In genomic region chr3:177330771-177331170, GRCh38 we compare ENCODE assay signal across 19 cellular contexts.
A peak's percentile ranks its signal among the peaks of the same experiment; 100 is the strongest.
DNase-seq lines count a peak whose midpoint lies in the region; ATAC-seq and TF ChIP-seq lines count a peak whose summit lies in the region.
"Had no signal": no experiment of that assay in that cellular context is flagged by ENCODE, and none has a peak within 500 bp of the region (broad histone marks: within the 10 kb centered on the region; RNA-seq: fewer than 3 reads in every experiment).

No MANE protein-coding gene starts in this region.

- DNase-seq in NCI-H146 (lab: John Stamatoyannopoulos, UW) = peak; percentile 16
- no peak for DNase-seq in NCI-H146 treated with DMSO at 0.1 percent for 48 hours (lab: John Stamatoyannopoulos, UW; ENCODE audit: unreplicated experiment)
- peak; percentile 60 for DNase-seq in NCI-H748 treated with DMSO at 0.1 percent for 48 hours (lab: John Stamatoyannopoulos, UW)
- peak; percentile 73 for DNase-seq in fibroblast of gingiva (ENCODE audit: low read depth)
- no peak for DNase-seq in psoas muscle
- DNase-seq in Karpas-422 = no peak
- no peak for DNase-seq in hepatocyte (ENCODE audit: low spot score)
- DNase-seq in NOMO-1 treated with DMSO at 0.1 percent for 48 hours (lab: John Stamatoyannopoulos, UW; ENCODE audit: unreplicated experiment) = no peak
- DNase-seq: activated CD4-positive, alpha-beta T cell treated with anti-CD3 and anti-CD28 coated beads for 48 hours; effector CD8-positive, alpha-beta T cell; HCEC 1CT; kidney; MM.1S; NCI-H1694 treated with DMSO at 0.1 percent for 48 hours; NCI-H2227 treated with DMSO at 0.1 percent for 48 hours; Peyer's patch; retina had no signal

- WGBS in psoas muscle, 3 donors = 46 to 53% (median 48%) methylated on average over 6 of the region's 6 CpGs
- WGBS in hepatocyte (ENCODE audit: low lambda C conversion rate, missing lambda C conversion rate) = 86% methylated on average over 6 of the region's 6 CpGs

- H3K27me3 ChIP-seq in psoas muscle (ENCODE audit: insufficient read depth in 3 of 3, low read length in 2 of 3) = no peaks in the 10 kb centered on the region
- H3K27me3 ChIP-seq in Karpas-422 (ENCODE audit: low read length) = no peaks in the 10 kb centered on the region
- no peaks in the 10 kb centered on the region for H3K27me3 ChIP-seq in hepatocyte
- H3K27me3 ChIP-seq: BLaER1, Peyer's patch, SJSA1 had no signal

- ATAC-seq in psoas muscle = peak in 3 of 4 donors; percentile 19 to 56 (median 27)

- no peaks in the 10 kb centered on the region for H3K9me2 ChIP-seq in Karpas-422 (replicated peaks; ENCODE audit: insufficient read depth, low read length)
- H3K9me2 ChIP-seq in hepatocyte (replicated peaks; ENCODE audit: insufficient read depth) = no peaks in the 10 kb centered on the region

- H3K36me3 ChIP-seq in psoas muscle (ENCODE audit: insufficient read depth in 1 of 2, low read depth in 1 of 2) (no peaks in the 10 kb centered on the region), Karpas-422 (ENCODE audit: insufficient read depth, low read length) (no peaks in the 10 kb centered on the region), hepatocyte (replicated peaks; ENCODE audit: insufficient read depth, low read depth) (no peaks in the 10 kb centered on the region)
- H3K36me3 ChIP-seq: BLaER1, Peyer's patch, SJSA1 had no signal

- H3K4me3 ChIP-seq in psoas muscle (no peak overlapping the region), Karpas-422 (ENCODE audit: low read length) (no peak overlapping the region), hepatocyte (no peak overlapping the region)
- H3K4me3 ChIP-seq: BLaER1, Peyer's patch, SJSA1 had no signal

- H3K9ac ChIP-seq in Karpas-422 (ENCODE audit: low read length) = no peak overlapping the region
- H3K9ac ChIP-seq: BLaER1 had no signal

- H3K27ac ChIP-seq in psoas muscle (no peak overlapping the region), Karpas-422 (ENCODE audit: low read length) (no peak overlapping the region), hepatocyte (no peak overlapping the region)
- H3K27ac ChIP-seq: BLaER1, Peyer's patch, SJSA1 had no signal

- intact Hi-C loops in psoas muscle (cut with DNase I) = loop anchor here in 1 of 2 donors (10.0 kb wide), 1 partner anchor 394 kb away; no protein-coding TSS in a partner anchor

- H2AFZ ChIP-seq in Karpas-422 (ENCODE audit: low read length) = no peak overlapping the region
- H2AFZ ChIP-seq in hepatocyte = no peak overlapping the region

- no peaks in the 10 kb centered on the region for H4K20me1 ChIP-seq in Karpas-422 (ENCODE audit: insufficient read depth, low read depth, low read length)
- H4K20me1 ChIP-seq in hepatocyte (ENCODE audit: insufficient read depth, poor library complexity, severe bottlenecking) = no peaks in the 10 kb centered on the region
- H4K20me1 ChIP-seq: BLaER1 had no signal

- H3K4me2 ChIP-seq in Karpas-422 (ENCODE audit: low read depth, low read length, poor library complexity, severe bottlenecking) = no peak overlapping the region
- H3K4me2 ChIP-seq in hepatocyte = no peak overlapping the region
- H3K4me2 ChIP-seq: BLaER1 had no signal

- H3K4me1 ChIP-seq in psoas muscle (peaks cover 29% of the 10 kb centered on the region), Karpas-422 (ENCODE audit: low read length) (no peaks in the 10 kb centered on the region), hepatocyte (ENCODE audit: insufficient read depth) (peaks cover 5% of the 10 kb centered on the region)
- H3K4me1 ChIP-seq: Peyer's patch had no signal

- no peaks in the 10 kb centered on the region for H3K79me2 ChIP-seq in Karpas-422 (ENCODE audit: low read length)
- H3K79me2 ChIP-seq in hepatocyte = no peaks in the 10 kb centered on the region

- H3K9me3 ChIP-seq in psoas muscle = no peaks in the 10 kb centered on the region
- no peaks in the 10 kb centered on the region for H3K9me3 ChIP-seq in Karpas-422 (ENCODE audit: low read length)
- no peaks in the 10 kb centered on the region for H3K9me3 ChIP-seq in hepatocyte (ENCODE audit: low read depth)
- H3K9me3 ChIP-seq: Peyer's patch, SJSA1 had no signal

- TF ChIP-seq CTCF in psoas muscle (IDR thresholded peaks at IDR 0.05) (no peak), hepatocyte (IDR thresholded peaks at IDR 0.05; ENCODE audit: poor library complexity) (no peak)

Comparison
In these comparisons a context has a peak if more than half of its experiments do, and no peak if none do; other contexts are left out.
1. DNase-seq: peak in NCI-H146 (single experiment), NCI-H748 treated with DMSO at 0.1 percent for 48 hours (single experiment) and fibroblast of gingiva (single experiment); none in NCI-H146 treated with DMSO at 0.1 percent for 48 hours (single experiment), psoas muscle (0 of 2), Karpas-422 (single experiment), hepatocyte (single experiment) and NOMO-1 treated with DMSO at 0.1 percent for 48 hours (single experiment).